Comparison of ENCODE assay signal across 2 cellular contexts in genomic region chr17:60463157-60463820, GRCh38.
A peak's percentile ranks its signal among the peaks of the same experiment; 100 is the strongest.
TF ChIP-seq lines count a peak whose summit lies in the region.

No MANE protein-coding gene starts in this region.

TF ChIP-seq in HCT116, 20 proteins besides CTCF, POLR2A, EP300 and RAD21:
- TF ChIP-seq ZFX (IDR thresholded peaks at IDR 0.05) (no peak), YY1 (IDR thresholded peaks at IDR 0.05; ENCODE audit: extremely low read depth, insufficient replicate concordance, low read depth, low read length) (no peak), CBX3 (IDR thresholded peaks at IDR 0.05; ENCODE audit: low read depth) (no peak), POLR2AphosphoS5 (IDR thresholded peaks at IDR 0.05; ENCODE audit: low read depth, low read length) (no peak), ELF1 (IDR thresholded peaks at IDR 0.05; ENCODE audit: borderline replicate concordance, low read depth) (no peak), ZNF274 (IDR thresholded peaks at IDR 0.05; ENCODE audit: low read depth, low read length) (no peak), ZBTB33 (IDR thresholded peaks at IDR 0.05; ENCODE audit: extremely low read depth, insufficient replicate concordance, low read length) (no peak), EZH2 (IDR thresholded peaks at IDR 0.05) (no peak), EGR1 (IDR thresholded peaks at IDR 0.05; ENCODE audit: low read depth) (no peak), CEBPB (IDR thresholded peaks at IDR 0.05; ENCODE audit: low read depth) (no peak), SIN3A (IDR thresholded peaks at IDR 0.05; ENCODE audit: low read depth) (no peak), REST (IDR thresholded peaks at IDR 0.05; ENCODE audit: low read depth) (no peak), SRF (IDR thresholded peaks at IDR 0.05; ENCODE audit: low read depth) (no peak), FOSL1 (IDR thresholded peaks at IDR 0.05; ENCODE audit: low read depth) (no peak)

TF ChIP-seq in HepG2, 621 proteins besides CTCF, POLR2A, EP300 and RAD21:
- TF ChIP-seq CREM (IDR thresholded peaks at IDR 0.05): 0 out of 2 replicates have a peak, but pooled peaks have one; percentile 5
- no peak for TF ChIP-seq CREM (CRISPR knock-in tag; IDR thresholded peaks at IDR 0.05)
- TF ChIP-seq, protein P1, sequence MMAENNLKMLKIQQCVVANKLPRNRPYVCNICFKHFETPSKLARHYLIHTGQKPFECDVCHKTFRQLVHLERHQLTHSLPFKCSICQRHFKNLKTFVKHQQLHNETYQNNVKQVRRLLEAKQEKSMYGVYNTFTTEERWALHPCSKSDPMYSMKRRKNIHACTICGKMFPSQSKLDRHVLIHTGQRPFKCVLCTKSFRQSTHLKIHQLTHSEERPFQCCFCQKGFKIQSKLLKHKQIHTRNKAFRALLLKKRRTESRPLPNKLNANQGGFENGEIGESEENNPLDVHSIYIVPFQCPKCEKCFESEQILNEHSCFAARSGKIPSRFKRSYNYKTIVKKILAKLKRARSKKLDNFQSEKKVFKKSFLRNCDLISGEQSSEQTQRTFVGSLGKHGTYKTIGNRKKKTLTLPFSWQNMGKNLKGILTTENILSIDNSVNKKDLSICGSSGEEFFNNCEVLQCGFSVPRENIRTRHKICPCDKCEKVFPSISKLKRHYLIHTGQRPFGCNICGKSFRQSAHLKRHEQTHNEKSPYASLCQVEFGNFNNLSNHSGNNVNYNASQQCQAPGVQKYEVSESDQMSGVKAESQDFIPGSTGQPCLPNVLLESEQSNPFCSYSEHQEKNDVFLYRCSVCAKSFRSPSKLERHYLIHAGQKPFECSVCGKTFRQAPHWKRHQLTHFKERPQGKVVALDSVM (CRISPR knock-in tag; IDR thresholded peaks at IDR 0.05): peak; percentile 54; the same call in 1 of the 2 replicates
- no peak for TF ChIP-seq NR1H2 (CRISPR knock-in tag; IDR thresholded peaks at IDR 0.05; ENCODE audit: borderline replicate concordance, low read depth)
- TF ChIP-seq ZNF775 (CRISPR knock-in tag; IDR thresholded peaks at IDR 0.05; ENCODE audit: borderline replicate concordance): no peak
